Comparison of ENCODE assay signal across 33 cellular contexts in genomic region chr5:50792845-50793244, GRCh38.
"Had no signal": no experiment of that assay in that cellular context is flagged by ENCODE, and none has a peak within 500 bp of the region (broad histone marks: within the 10 kb centered on the region; RNA-seq: fewer than 3 reads in every experiment).

No MANE protein-coding gene starts in this region.

- H3K4me3 Mint-ChIP-seq: activated B cell treated with CpG ODN at 0.5 μM for 24 hours; activated CD8-positive, alpha-beta T cell treated with anti-CD3 and anti-CD28 coated beads for 36 hours; activated naive CD4-positive, alpha-beta T cell treated with anti-CD3 and anti-CD28 coated beads, Interleukin-2, amount 50 U/mL, for 24 hours; activated naive CD8-positive, alpha-beta T cell treated with anti-CD3 and anti-CD28 coated beads for 36 hours; activated naive CD8-positive, alpha-beta T cell treated with anti-CD3 and anti-CD28 coated beads, Interleukin-2, amount 50 U/mL, for 24 hours; activated T-cell treated with anti-CD3 and anti-CD28 coated beads, Interleukin-2, amount 50 U/mL, for 72 hours; effector memory CD8-positive, alpha-beta T cell; T-helper 17 cell; T-helper 2 cell treated with Interferon-gamma antibody and Interleukin-4, amounts not matched to agents 5 μg/mL and 100 μg/mL, for 36 hours had no signal

- H3K9me3 Mint-ChIP-seq: activated B cell treated with CpG ODN at 0.5 μM for 24 hours; activated CD8-positive, alpha-beta T cell treated with anti-CD3 and anti-CD28 coated beads for 36 hours; activated naive CD8-positive, alpha-beta T cell treated with anti-CD3 and anti-CD28 coated beads for 36 hours; activated naive CD8-positive, alpha-beta T cell treated with anti-CD3 and anti-CD28 coated beads, Interleukin-2, amount 50 U/mL, for 24 hours; activated T-cell treated with anti-CD3 and anti-CD28 coated beads, Interleukin-2, amount 50 U/mL, for 72 hours; effector memory CD8-positive, alpha-beta T cell; T-helper 2 cell treated with Interferon-gamma antibody and Interleukin-4, amounts not matched to agents 5 μg/mL and 100 μg/mL, for 36 hours had no signal

- H3K27me3 ChIP-seq: adrenal gland, body of pancreas, esophagus muscularis mucosa, foreskin keratinocyte, gastrocnemius medialis, heart left ventricle had no signal

- H3K27ac Mint-ChIP-seq: activated B cell treated with CpG ODN at 0.5 μM for 24 hours; activated CD8-positive, alpha-beta T cell treated with anti-CD3 and anti-CD28 coated beads for 36 hours; activated naive CD4-positive, alpha-beta T cell treated with anti-CD3 and anti-CD28 coated beads, Interleukin-2, amount 50 U/mL, for 24 hours; activated naive CD8-positive, alpha-beta T cell treated with anti-CD3 and anti-CD28 coated beads for 36 hours; activated naive CD8-positive, alpha-beta T cell treated with anti-CD3 and anti-CD28 coated beads, Interleukin-2, amount 50 U/mL, for 24 hours; T-helper 17 cell; T-helper 2 cell treated with Interferon-gamma antibody and Interleukin-4, amounts not matched to agents 5 μg/mL and 100 μg/mL, for 36 hours had no signal

- ATAC-seq: activated CD4-positive, CD25-positive, alpha-beta regulatory T cell treated with anti-CD3 and anti-CD28 coated beads, Interleukin-2, amount 50 U/mL, for 24 hours; activated CD8-positive, alpha-beta T cell treated with anti-CD3 and anti-CD28 coated beads for 36 hours; activated naive CD8-positive, alpha-beta T cell treated with anti-CD3 and anti-CD28 coated beads, Interleukin-2, amount 50 U/mL, for 24 hours; activated T-cell treated with anti-CD3 and anti-CD28 coated beads, Interleukin-2, amount 50 U/mL, for 72 hours; body of pancreas; effector memory CD8-positive, alpha-beta T cell; foreskin keratinocyte; gastrocnemius medialis; heart left ventricle; T-helper 17 cell had no signal

- H3K4me1 ChIP-seq: adrenal gland, body of pancreas, esophagus muscularis mucosa, gastrocnemius medialis, heart left ventricle had no signal

- DNase-seq: activated B cell treated with CpG ODN at 0.5 μM for 24 hours; activated CD4-positive, alpha-beta T cell treated with anti-CD3 and anti-CD28 coated beads for 48 hours; activated CD4-positive, alpha-beta T cell treated with anti-CD3 and anti-CD28 coated beads, Interleukin-2, amount 50 U/mL, for 1 hour; activated CD4-positive, alpha-beta T cell treated with anti-CD3 and anti-CD28 coated beads, Interleukin-2, amount 50 U/mL, for 48 hours; activated CD8-positive, alpha-beta memory T cell treated with anti-CD3 and anti-CD28 coated beads for 24 hours; activated CD8-positive, alpha-beta T cell treated with anti-CD3 and anti-CD28 coated beads for 36 hours; activated gamma-delta T cell; activated naive CD4-positive, alpha-beta T cell; activated naive CD8-positive, alpha-beta T cell treated with anti-CD3 and anti-CD28 coated beads for 36 hours; activated naive CD8-positive, alpha-beta T cell treated with anti-CD3 and anti-CD28 coated beads, Interleukin-2, amount 50 U/mL, for 24 hours; activated T-cell treated with anti-CD3 and anti-CD28 coated beads, Interleukin-2, amount 50 U/mL, for 72 hours; adrenal gland; amygdala; aorta; body of pancreas; caudate nucleus; cortex of kidney; dermis blood vessel endothelial cell; effector CD4-positive, alpha-beta T cell; effector memory CD8-positive, alpha-beta T cell; erythroblast; foreskin keratinocyte; gastrocnemius medialis; glutamatergic neuron; heart left ventricle; T-helper 17 cell; T1000; WERI-Rb-1 had no signal

- H3K4me1 Mint-ChIP-seq: activated B cell treated with CpG ODN at 0.5 μM for 24 hours; activated naive CD4-positive, alpha-beta T cell treated with anti-CD3 and anti-CD28 coated beads, Interleukin-2, amount 50 U/mL, for 24 hours; activated naive CD8-positive, alpha-beta T cell treated with anti-CD3 and anti-CD28 coated beads for 36 hours; activated naive CD8-positive, alpha-beta T cell treated with anti-CD3 and anti-CD28 coated beads, Interleukin-2, amount 50 U/mL, for 24 hours; T-helper 17 cell had no signal

- H3K36me3 ChIP-seq: gastrocnemius medialis, WERI-Rb-1 had no signal

- H3K27ac ChIP-seq: adrenal gland, body of pancreas, esophagus muscularis mucosa, foreskin keratinocyte, gastrocnemius medialis, heart left ventricle, WERI-Rb-1 had no signal

- H3K27me3 Mint-ChIP-seq: activated B cell treated with CpG ODN at 0.5 μM for 24 hours; activated CD8-positive, alpha-beta T cell treated with anti-CD3 and anti-CD28 coated beads for 36 hours; activated naive CD4-positive, alpha-beta T cell treated with anti-CD3 and anti-CD28 coated beads, Interleukin-2, amount 50 U/mL, for 24 hours; activated naive CD8-positive, alpha-beta T cell treated with anti-CD3 and anti-CD28 coated beads for 36 hours; activated naive CD8-positive, alpha-beta T cell treated with anti-CD3 and anti-CD28 coated beads, Interleukin-2, amount 50 U/mL, for 24 hours; effector memory CD8-positive, alpha-beta T cell; T-helper 17 cell had no signal

- H3K9me3 ChIP-seq: adrenal gland, body of pancreas, esophagus muscularis mucosa, gastrocnemius medialis, heart left ventricle had no signal

- H3K4me3 ChIP-seq: adrenal gland, body of pancreas, esophagus muscularis mucosa, gastrocnemius medialis, heart left ventricle had no signal

- FAIRE-seq: colon had no signal
